ENCODE assay signal across 14 cellular contexts in genomic region chr20:35734777-35735649, GRCh38. TPM values are rescaled to one million over a fixed set of nuclear protein-coding genes. Genes with fewer than 3 reads are reported as not detected.
DNase-seq lines count a peak whose midpoint lies in the region; ATAC-seq and TF ChIP-seq lines count a peak whose summit lies in the region.
"Had no signal": no experiment of that assay in that cellular context is flagged by ENCODE, and none has a peak within 500 bp of the region (broad histone marks: within the 10 kb centered on the region; RNA-seq: fewer than 3 reads in every experiment).

No MANE protein-coding gene starts in this region.

- intact Hi-C loops in natural killer cell (cut with micrococcal nuclease), result no loop called here

- peaks cover 82% of the 10 kb centered on the region for H3K4me1 ChIP-seq in CD4-positive, CD25-positive, alpha-beta regulatory T cell (ENCODE audit: control insufficient read depth, insufficient read depth, low read length, poor library complexity, severe bottlenecking)
- H3K4me1 ChIP-seq in adipocyte (ENCODE audit: control insufficient read depth, insufficient read depth, low read length), result peaks cover 69% of the 10 kb centered on the region

- no peaks in the 10 kb centered on the region for H3K27me3 Mint-ChIP-seq in CD4-positive, CD25-positive, alpha-beta regulatory T cell
- H3K27me3 Mint-ChIP-seq in natural killer cell (ENCODE audit: low read depth in 2 of 2), result no peaks in the 10 kb centered on the region

- H3K4me3 Mint-ChIP-seq in CD4-positive, CD25-positive, alpha-beta regulatory T cell, result peak overlapping the region; percentile 59 to 90 (median 76)
- peak overlapping the region; percentile 59 for H3K4me3 Mint-ChIP-seq in natural killer cell

- H3K9me3 ChIP-seq in CD4-positive, CD25-positive, alpha-beta regulatory T cell (ENCODE audit: control insufficient read depth in 2 of 2, low read length in 2 of 2), result no peaks in the 10 kb centered on the region
- H3K9me3 ChIP-seq in adipocyte (ENCODE audit: control insufficient read depth, low read length), result no peaks in the 10 kb centered on the region
- H3K9me3 ChIP-seq: HAP-1, right atrium auricular region, SJCRH30 had no signal

- peak overlapping the region; percentile 39 for H3K9ac ChIP-seq in adipocyte (ENCODE audit: low read length)

- peaks cover 94% of the 10 kb centered on the region for H3K36me3 ChIP-seq in CD4-positive, CD25-positive, alpha-beta regulatory T cell (ENCODE audit: control insufficient read depth, insufficient read depth, low read length)
- H3K36me3 ChIP-seq in adipocyte (ENCODE audit: control insufficient read depth, insufficient read depth, low read length, severe bottlenecking), result peaks cover 98% of the 10 kb centered on the region

- H3K27ac ChIP-seq in CD4-positive, CD25-positive, alpha-beta regulatory T cell (ENCODE audit: insufficient read depth, low read length, poor library complexity, severe bottlenecking), result peak overlapping the region; percentile 65
- H3K27ac ChIP-seq: C4-2B, HL-60, right atrium auricular region, SJCRH30 had no signal

- no peak for DNase-seq in CD4-positive, CD25-positive, alpha-beta regulatory T cell
- DNase-seq in ELR (ENCODE audit: low read depth), result peak; percentile 3
- no peak for DNase-seq in adipocyte (ENCODE audit: low read depth)
- no peak for DNase-seq in natural killer cell
- no peak for DNase-seq in activated CD4-positive, CD25-positive, alpha-beta regulatory T cell treated with anti-CD3 and anti-CD28 coated beads, Interleukin-2, amount 50 U/mL, for 72 hours
- DNase-seq in OCI-M2 (lab: John Stamatoyannopoulos, UW; ENCODE audit: unreplicated experiment), result no peak
- DNase-seq in stimulated activated CD4-positive, alpha-beta T cell treated with anti-CD3 and anti-CD28 coated beads, Interleukin-1b, Interleukin-23, amount 100 ng/mL, for 48 hours, result no peak
- DNase-seq: kidney glomerular epithelial cell; SJCRH30; stimulated activated CD4-positive, alpha-beta T cell treated with anti-CD3 and anti-CD28 coated beads, Interleukin-4, amount 100 ng/mL, for 24 hours had no signal

- H3K36me3 Mint-ChIP-seq in CD4-positive, CD25-positive, alpha-beta regulatory T cell, result peaks cover 56% of the 10 kb centered on the region
- H3K36me3 Mint-ChIP-seq in natural killer cell, result peaks cover 47% of the 10 kb centered on the region

- no peaks in the 10 kb centered on the region for H3K27me3 ChIP-seq in CD4-positive, CD25-positive, alpha-beta regulatory T cell (ENCODE audit: control insufficient read depth, insufficient read depth, low read length)
- no peaks in the 10 kb centered on the region for H3K27me3 ChIP-seq in adipocyte (replicated peaks; ENCODE audit: control insufficient read depth, insufficient read depth, low read length)
- H3K27me3 ChIP-seq: right atrium auricular region, SJCRH30 had no signal

- H3K4me3 ChIP-seq in CD4-positive, CD25-positive, alpha-beta regulatory T cell (ENCODE audit: low read depth, low read length), result peak overlapping the region; percentile 61
- no peak overlapping the region for H3K4me3 ChIP-seq in adipocyte (ENCODE audit: low read length)
- H3K4me3 ChIP-seq: HAP-1, right atrium auricular region, SJCRH30 had no signal

- peak overlapping the region in 2 of 3 donors; percentile 44 to 76 for H3K27ac Mint-ChIP-seq in CD4-positive, CD25-positive, alpha-beta regulatory T cell
- peak overlapping the region; percentile 71 to 79 for H3K27ac Mint-ChIP-seq in natural killer cell

- no peaks in the 10 kb centered on the region for H3K9me3 Mint-ChIP-seq in CD4-positive, CD25-positive, alpha-beta regulatory T cell
- H3K9me3 Mint-ChIP-seq in natural killer cell, result no peaks in the 10 kb centered on the region

- ATAC-seq in CD4-positive, CD25-positive, alpha-beta regulatory T cell (ENCODE audit: low read depth in 2 of 2), result no peak
- no peak for ATAC-seq in natural killer cell

- TF ChIP-seq CTCF in natural killer cell (IDR thresholded peaks at IDR 0.05), result no peak

- H3K4me1 Mint-ChIP-seq in CD4-positive, CD25-positive, alpha-beta regulatory T cell, result peaks cover 54 to 88% (median 71%) of the 10 kb centered on the region in 4 donors
- H3K4me1 Mint-ChIP-seq in natural killer cell, result peaks cover 65 to 67% of the 10 kb centered on the region in 2 donors

RNA-seq across cellular contexts. Expression of gene RBM39, which starts 7.0 kb away (rescaled TPM):
- 1,180 TPM for total RNA-seq in CD4-positive, CD25-positive, alpha-beta regulatory T cell
- 100 to 1,000 TPM; 112 to 144 (median 117) TPM for polyA plus RNA-seq in CD4-positive, CD25-positive, alpha-beta regulatory T cell
- total RNA-seq in natural killer cell, result 1,000 to 10,000 TPM; 1,431 to 1,555 (median 1,445) TPM

RNA-seq across cellular contexts. Expression of gene ROMO1, which starts 35.8 kb away (rescaled TPM):
- total RNA-seq in CD4-positive, CD25-positive, alpha-beta regulatory T cell, result 48.8 TPM
- 100 to 1,000 TPM; 295 to 378 (median 363) TPM for polyA plus RNA-seq in CD4-positive, CD25-positive, alpha-beta regulatory T cell
- 10 to 100 TPM; 38.3 to 49.7 (median 40.5) TPM for total RNA-seq in natural killer cell

RNA-seq across cellular contexts. Expression of gene NFS1, which starts 35.9 kb away (rescaled TPM):
- total RNA-seq in CD4-positive, CD25-positive, alpha-beta regulatory T cell, result 21.2 TPM
- polyA plus RNA-seq in CD4-positive, CD25-positive, alpha-beta regulatory T cell, result 10 to 100 TPM; 22.3 to 32.6 (median 25.4) TPM
- total RNA-seq in natural killer cell, result 10 to 100 TPM; 11.3 to 20.8 (median 16.0) TPM

RNA-seq across cellular contexts. Expression of gene PHF20, which starts 36.8 kb away (rescaled TPM):
- total RNA-seq in CD4-positive, CD25-positive, alpha-beta regulatory T cell, result 159 TPM
- 100 to 1,000 TPM in 2 of 4 donors, 10 to 100 TPM in 2; 87.3 to 126 (median 100) TPM for polyA plus RNA-seq in CD4-positive, CD25-positive, alpha-beta regulatory T cell
- 100 to 1,000 TPM; 151 to 165 (median 161) TPM for total RNA-seq in natural killer cell
